Comparison of ENCODE assay signal across 1 cellular context in the genomic region with DNA sequence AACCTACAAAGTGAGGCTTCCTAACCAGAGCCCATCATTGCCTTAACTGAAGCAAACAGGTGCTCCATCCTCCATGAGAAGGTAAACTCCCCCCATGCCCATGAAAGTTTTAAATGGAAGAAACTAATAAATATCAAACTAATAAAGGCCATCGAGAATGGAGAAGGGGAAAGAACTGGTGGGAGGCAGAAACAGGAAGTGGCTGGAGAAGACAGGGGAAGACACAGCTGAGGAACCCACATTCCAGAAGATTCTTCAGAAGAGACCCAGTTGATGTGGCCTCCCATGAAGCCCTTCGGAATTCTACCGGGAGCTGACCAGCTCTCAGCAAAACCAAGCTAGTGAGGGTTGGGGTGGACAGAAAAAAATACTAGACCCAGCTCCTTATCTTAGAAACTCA.
TF ChIP-seq lines count a peak whose summit lies in the region.

No MANE protein-coding gene starts in this region.

TF ChIP-seq in endothelial cell of umbilical vein, 7 proteins besides CTCF, POLR2A, EP300 and RAD21 (continued from another document):
- TF ChIP-seq GATA2 (IDR thresholded peaks at IDR 0.05; ENCODE audit: insufficient read depth, insufficient read length, low read depth, low read length): no peak
- TF ChIP-seq JUN (IDR thresholded peaks at IDR 0.05; ENCODE audit: borderline replicate concordance, insufficient read depth, insufficient read length, low read depth): no peak
- TF ChIP-seq, protein P1, sequence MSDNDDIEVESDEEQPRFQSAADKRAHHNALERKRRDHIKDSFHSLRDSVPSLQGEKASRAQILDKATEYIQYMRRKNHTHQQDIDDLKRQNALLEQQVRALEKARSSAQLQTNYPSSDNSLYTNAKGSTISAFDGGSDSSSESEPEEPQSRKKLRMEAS (IDR thresholded peaks at IDR 0.05; ENCODE audit: insufficient read depth, insufficient read length): no peak
- TF ChIP-seq FOS (IDR thresholded peaks at IDR 0.05; ENCODE audit: borderline replicate concordance, insufficient read depth, low read length): no peak
- TF ChIP-seq POLR2AphosphoS5 (IDR thresholded peaks at IDR 0.05; ENCODE audit: insufficient read depth, low read depth, low read length): no peak
